Comparison of ENCODE assay signal across 7 cellular contexts in genomic region chr10:52636874-52637273, GRCh38.
"Had no signal": no experiment of that assay in that cellular context is flagged by ENCODE, and none has a peak within 500 bp of the region (broad histone marks: within the 10 kb centered on the region; RNA-seq: fewer than 3 reads in every experiment).

No MANE protein-coding gene starts in this region.

- H3K9me3 ChIP-seq: HAP-1 had no signal

- ATAC-seq: GM23338, HCT116 had no signal

- H3K27ac Mint-ChIP-seq: GM23338, IgD-negative memory B cell had no signal

- H3K4me3 Mint-ChIP-seq: GM23338, IgD-negative memory B cell had no signal

- H3K27ac ChIP-seq: HL-60 had no signal

- H3K9me3 Mint-ChIP-seq: GM23338 had no signal

- H3K36me3 Mint-ChIP-seq: IgD-negative memory B cell had no signal

- DNase-seq: H7, KG1 had no signal

- H3K4me3 ChIP-seq: GM23338, HAP-1 had no signal

- H3K4me2 ChIP-seq: GM23338 had no signal

- H2AFZ ChIP-seq: GM23338 had no signal

- H3K4me1 Mint-ChIP-seq: IgD-negative memory B cell had no signal

- H3K4me1 ChIP-seq: HAP-1 had no signal

- H3K27me3 Mint-ChIP-seq: IgD-negative memory B cell had no signal

- H3K36me3 ChIP-seq: HAP-1 had no signal
